Comparison of ENCODE assay signal across 13 cellular contexts in the genomic region with DNA sequence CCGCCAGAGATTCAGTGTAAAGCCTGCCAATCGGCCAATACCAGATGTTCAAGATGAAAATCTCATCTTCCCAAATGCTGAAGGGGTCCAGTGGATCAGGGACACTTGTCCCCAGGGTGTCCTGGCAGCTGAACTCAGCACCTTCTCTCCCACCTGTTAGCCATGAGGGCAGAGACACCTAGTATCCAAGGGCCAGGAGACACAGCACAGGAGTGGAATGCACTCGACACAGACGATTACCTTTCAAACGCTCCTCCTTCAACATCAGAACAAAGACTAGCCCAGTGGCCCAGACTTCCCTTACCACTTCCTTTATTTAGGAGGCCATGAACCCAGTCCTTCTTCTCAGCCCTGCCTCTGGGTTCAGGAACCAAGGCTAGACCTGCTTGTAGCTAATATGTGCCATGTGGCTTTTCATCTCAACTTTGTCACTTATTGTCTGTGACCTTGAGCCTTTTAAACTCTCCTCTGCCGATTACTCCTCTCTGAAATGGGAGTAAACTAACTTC.
"Had no signal": no experiment of that assay in that cellular context is flagged by ENCODE, and none has a peak within 500 bp of the region (broad histone marks: within the 10 kb centered on the region; RNA-seq: fewer than 3 reads in every experiment).

No MANE protein-coding gene starts in this region.

- H3K27me3 Mint-ChIP-seq: activated naive CD8-positive, alpha-beta T cell; naive B cell had no signal

- H3K27ac ChIP-seq: brain microvascular endothelial cell had no signal

- DNase-seq: activated CD4-positive, alpha-beta T cell treated with anti-CD3 and anti-CD28 coated beads, Interleukin-2, amount 50 U/mL, for 48 hours; activated CD8-positive, alpha-beta memory T cell treated with anti-CD3 and anti-CD28 coated beads, Interleukin-2, amount 10 ng/mL, durations not matched to agents 7 days and 5 days; activated effector memory CD4-positive, alpha-beta T cell treated with anti-CD3 and anti-CD28 coated beads, Interleukin-2, amount 50 U/mL, for 16 hours; activated T-cell treated with anti-CD3 and anti-CD28 coated beads, Interleukin-2, amount 50 U/mL, for 4 hours; brain microvascular endothelial cell; kidney glomerular epithelial cell; naive B cell; right cardiac atrium; T-helper 2 cell had no signal

- H3K27ac Mint-ChIP-seq: activated CD8-positive, alpha-beta memory T cell treated with anti-CD3 and anti-CD28 coated beads, Interleukin-2, amount 10 ng/mL, durations not matched to agents 7 days and 5 days; activated naive CD8-positive, alpha-beta T cell; stimulated activated effector memory CD8-positive, alpha-beta T cell treated with anti-CD3 and anti-CD28 coated beads, Interleukin-12 subunit alpha, Interleukin-12 subunit beta, amount 100 ng/mL, for 72 hours had no signal

- H3K9me3 Mint-ChIP-seq: activated T-cell treated with anti-CD3 and anti-CD28 coated beads, Interleukin-2, amount 50 U/mL, for 4 hours; stimulated activated effector memory CD8-positive, alpha-beta T cell treated with anti-CD3 and anti-CD28 coated beads, Interleukin-12 subunit alpha, Interleukin-12 subunit beta, amount 100 ng/mL, for 72 hours had no signal

- H3K4me1 Mint-ChIP-seq: activated CD8-positive, alpha-beta memory T cell treated with anti-CD3 and anti-CD28 coated beads, Interleukin-2, amount 10 ng/mL, durations not matched to agents 7 days and 5 days; naive B cell; stimulated activated effector memory CD8-positive, alpha-beta T cell treated with anti-CD3 and anti-CD28 coated beads, Interleukin-12 subunit alpha, Interleukin-12 subunit beta, amount 100 ng/mL, for 72 hours had no signal

- H3K27me3 ChIP-seq: brain microvascular endothelial cell had no signal

- H3K36me3 ChIP-seq: brain microvascular endothelial cell had no signal

- H3K36me3 Mint-ChIP-seq: activated CD8-positive, alpha-beta memory T cell treated with anti-CD3 and anti-CD28 coated beads, Interleukin-2, amount 10 ng/mL, durations not matched to agents 7 days and 5 days; activated naive CD8-positive, alpha-beta T cell; naive B cell; stimulated activated effector memory CD8-positive, alpha-beta T cell treated with anti-CD3 and anti-CD28 coated beads, Interleukin-12 subunit alpha, Interleukin-12 subunit beta, amount 100 ng/mL, for 72 hours had no signal

- ATAC-seq: activated CD4-positive, CD25-positive, alpha-beta regulatory T cell treated with anti-CD3 and anti-CD28 coated beads, Interleukin-2, amount 50 U/mL, for 24 hours; activated CD8-positive, alpha-beta memory T cell treated with anti-CD3 and anti-CD28 coated beads, Interleukin-2, amount 10 ng/mL, durations not matched to agents 7 days and 5 days; activated T-cell treated with anti-CD3 and anti-CD28 coated beads, Interleukin-2, amount 50 U/mL, for 4 hours; stimulated activated effector memory CD8-positive, alpha-beta T cell treated with anti-CD3 and anti-CD28 coated beads, Interleukin-12 subunit alpha, Interleukin-12 subunit beta, amount 100 ng/mL, for 72 hours had no signal

- H3K4me3 ChIP-seq: lung had no signal

- H3K4me3 Mint-ChIP-seq: activated CD8-positive, alpha-beta memory T cell treated with anti-CD3 and anti-CD28 coated beads, Interleukin-2, amount 10 ng/mL, durations not matched to agents 7 days and 5 days; activated naive CD8-positive, alpha-beta T cell; activated T-cell treated with anti-CD3 and anti-CD28 coated beads, Interleukin-2, amount 50 U/mL, for 4 hours; stimulated activated effector memory CD8-positive, alpha-beta T cell treated with anti-CD3 and anti-CD28 coated beads, Interleukin-12 subunit alpha, Interleukin-12 subunit beta, amount 100 ng/mL, for 72 hours had no signal
